In the genomic region with DNA sequence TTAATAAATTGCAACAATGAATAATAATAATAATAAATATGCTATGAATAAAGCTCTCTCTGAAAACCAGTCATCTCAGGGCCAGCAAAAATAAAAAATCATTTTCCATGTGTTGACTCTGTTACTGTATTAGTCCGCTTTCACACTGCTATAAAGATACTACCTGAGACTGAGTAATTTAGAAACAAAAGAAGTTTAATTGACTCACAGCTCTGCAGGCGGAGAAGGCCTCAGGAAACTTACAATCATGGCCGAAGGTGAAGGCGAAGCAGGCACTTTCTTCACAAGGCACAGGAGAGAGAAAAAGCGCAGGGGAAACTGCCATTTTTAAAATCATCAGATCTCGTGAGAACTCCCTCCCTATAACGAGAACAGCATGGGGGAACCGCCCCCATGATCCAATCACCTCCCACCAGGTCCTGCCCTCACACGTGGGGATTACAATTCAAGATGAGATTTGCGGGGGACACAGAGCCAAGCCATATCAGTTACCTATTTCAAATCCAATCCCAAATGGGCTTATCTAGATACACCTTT, we compare ENCODE assay signal across 12 cellular contexts.
DNase-seq lines count a peak whose midpoint lies in the region; ATAC-seq and TF ChIP-seq lines count a peak whose summit lies in the region.
"Had no signal": no experiment of that assay in that cellular context is flagged by ENCODE, and none has a peak within 500 bp of the region (broad histone marks: within the 10 kb centered on the region; RNA-seq: fewer than 3 reads in every experiment).

No MANE protein-coding gene starts in this region.

- H3K27ac ChIP-seq in left ventricle myocardium inferior (replicated peaks) = no peak overlapping the region
- H3K27ac ChIP-seq in Peyer's patch = no peak overlapping the region
- H3K27ac ChIP-seq: C4-2B, neural progenitor cell had no signal

- no peaks in the 10 kb centered on the region for H3K36me3 ChIP-seq in left ventricle myocardium inferior
- no peaks in the 10 kb centered on the region for H3K36me3 ChIP-seq in Peyer's patch
- H3K36me3 ChIP-seq: HAP-1, neural progenitor cell had no signal

- TF ChIP-seq POLR2A in Peyer's patch (IDR thresholded peaks at IDR 0.05) = no peak

- intact Hi-C loops in left ventricle myocardium inferior (cut with micrococcal nuclease) = no loop called here

- H3K4me1 ChIP-seq in left ventricle myocardium inferior (no peaks in the 10 kb centered on the region), Peyer's patch (no peaks in the 10 kb centered on the region)
- H3K4me1 ChIP-seq: HAP-1, neural progenitor cell had no signal

- H3K27me3 ChIP-seq in left ventricle myocardium inferior (ENCODE audit: low read depth) (peaks cover 17% of the 10 kb centered on the region), Peyer's patch (no peaks in the 10 kb centered on the region)
- H3K27me3 ChIP-seq: neural progenitor cell had no signal

- TF ChIP-seq CTCF in left ventricle myocardium inferior (IDR thresholded peaks at IDR 0.05; ENCODE audit: borderline replicate concordance) (no peak), Peyer's patch (IDR thresholded peaks at IDR 0.05) (no peak)

- DNase-seq in RPMI7951 (ENCODE audit: low read depth) (peak; percentile 28), DMS114 treated with DMSO at 0.1 percent for 48 hours (lab: John Stamatoyannopoulos, UW; ENCODE audit: unreplicated experiment) (no peak), left ventricle myocardium inferior (no peak), Peyer's patch (no peak), SKM-1 treated with dmso at 0.1 percent for 144 hours (lab: John Stamatoyannopoulos, UW; ENCODE audit: unreplicated experiment) (no peak)
- DNase-seq: amniotic stem cell had no signal

- ATAC-seq in GM18508 (IDR thresholded peaks at IDR 0.05; ENCODE audit: insufficient read depth, unreplicated experiment) (peak; percentile 35), GM21367 (IDR thresholded peaks at IDR 0.05; ENCODE audit: unreplicated experiment) (peak; percentile 40), HG02938 (IDR thresholded peaks at IDR 0.05; ENCODE audit: unreplicated experiment) (peak; percentile 14)

- H3K4me3 ChIP-seq in left ventricle myocardium inferior = no peak overlapping the region
- no peak overlapping the region for H3K4me3 ChIP-seq in Peyer's patch
- H3K4me3 ChIP-seq: HAP-1, neural progenitor cell had no signal

- H3K9me3 ChIP-seq in left ventricle myocardium inferior (replicated peaks) (peaks cover 5% of the 10 kb centered on the region), Peyer's patch (no peaks in the 10 kb centered on the region)
- H3K9me3 ChIP-seq: HAP-1 had no signal
